1 cellular context compared by ENCODE assay signal in genomic region chr19:4278010-4278409, GRCh38.
TF ChIP-seq lines count a peak whose summit lies in the region.

No MANE protein-coding gene starts in this region.

TF ChIP-seq in SK-N-SH, 30 proteins besides CTCF, POLR2A, EP300 and RAD21:
- no peak for TF ChIP-seq USF1 (IDR thresholded peaks at IDR 0.05; ENCODE audit: borderline replicate concordance, low read depth)
- TF ChIP-seq ELF1 (IDR thresholded peaks at IDR 0.05): no peak
- TF ChIP-seq YY1 (IDR thresholded peaks at IDR 0.05; ENCODE audit: low read depth): no peak
- no peak for TF ChIP-seq SIN3A (IDR thresholded peaks at IDR 0.05; ENCODE audit: borderline replicate concordance, low read depth, low read length)
- no peak for TF ChIP-seq NRF1 (IDR thresholded peaks at IDR 0.05; ENCODE audit: low read depth, low read length)
- no peak for TF ChIP-seq EZH2phosphoT487 (IDR thresholded peaks at IDR 0.05; ENCODE audit: borderline replicate concordance, low read depth)
- TF ChIP-seq TAF1 (IDR thresholded peaks at IDR 0.05; ENCODE audit: borderline replicate concordance, low read depth, low read length): no peak
